ENCODE assay signal across 8 cellular contexts in the genomic region with DNA sequence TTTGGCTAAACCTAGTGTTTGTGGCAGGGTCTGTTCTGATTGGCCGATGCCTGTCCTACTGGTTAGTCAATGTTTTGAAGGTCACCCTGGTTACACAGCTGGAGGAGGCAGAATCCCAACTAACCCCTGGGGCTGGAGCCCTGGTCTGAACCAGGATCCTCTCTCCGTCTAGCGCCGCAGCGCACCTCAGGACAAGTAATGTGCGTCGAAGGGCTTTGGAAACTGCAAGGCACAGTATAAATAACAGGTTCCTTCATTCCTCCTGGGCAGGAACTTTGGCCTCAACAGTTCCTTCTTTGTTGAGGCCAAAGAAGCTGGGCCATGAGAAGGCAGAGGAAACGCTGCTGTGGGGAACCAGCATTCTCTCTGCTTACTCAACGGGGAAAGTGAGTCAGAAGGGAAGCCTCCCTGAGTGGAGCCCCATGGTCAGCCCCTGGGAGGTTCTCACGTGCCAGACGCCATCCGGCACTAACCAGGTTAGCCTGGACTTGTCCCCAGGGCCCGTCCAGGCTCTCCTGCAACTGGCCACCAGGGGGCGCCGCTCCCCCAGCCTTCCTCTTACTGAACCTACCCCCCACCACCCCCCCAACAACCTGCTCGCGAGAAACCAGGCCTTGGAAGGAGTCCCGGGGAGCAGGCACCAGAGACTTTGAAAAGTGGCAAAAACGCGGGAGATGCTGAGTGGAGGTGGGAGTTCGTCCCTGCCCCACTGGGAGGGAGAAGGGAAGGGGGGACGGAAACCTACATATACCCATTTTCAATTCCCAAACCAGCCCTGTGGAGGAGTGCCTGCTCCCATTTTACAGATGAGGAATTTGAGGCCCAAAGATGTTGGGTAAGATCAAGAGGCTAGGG. TPM values are rescaled to one million over a fixed set of nuclear protein-coding genes. Genes with fewer than 3 reads are reported as not detected.
A peak's percentile ranks its signal among the peaks of the same experiment; 100 is the strongest.
DNase-seq lines count a peak whose midpoint lies in the region; ATAC-seq and TF ChIP-seq lines count a peak whose summit lies in the region.

No MANE protein-coding gene starts in this region.

- peak; percentile 88 for DNase-seq in A673 (ENCODE audit: low spot score)
- peak; percentile 82 for DNase-seq in NCI-H2196 treated with DMSO at 0.1 percent for 48 hours (lab: John Stamatoyannopoulos, UW; ENCODE audit: unreplicated experiment)
- DNase-seq in activated CD4-positive, CD25-positive, alpha-beta regulatory T cell treated with anti-CD3 and anti-CD28 coated beads, Interleukin-2, amount 50 U/mL, for 16 hours (ENCODE audit: low read depth, low spot score): peak; percentile 80
- DNase-seq in caudate nucleus (lab: John Stamatoyannopoulos, UW): peak; percentile 39 to 93 (median 83)
- DNase-seq in kidney glomerular epithelial cell (lab: John Stamatoyannopoulos, UW): peak; percentile 87
- DNase-seq in stimulated activated CD4-positive, alpha-beta T cell treated with anti-CD3 and anti-CD28 coated beads, Interleukin-15, amount 100 ng/mL, for 48 hours (ENCODE audit: low read depth in 2 of 2): peak; percentile 93 to 95

- BruUV-seq in A673 (replicated peaks; lab: Mats Ljungman, UMichigan): no TSS peak

- intact Hi-C loops in A673 (cut with micrococcal nuclease; ENCODE audit: unreplicated experiment): loop anchor here (1.0 to 5.0 kb wide), 3 partner anchors 62 to 170 kb away; partner anchors contain the start of gene PDE6D

- H3K36me3 ChIP-seq in A673 (ENCODE audit: insufficient read depth, low read length, poor library complexity, severe bottlenecking): no peaks in the 10 kb centered on the region

- no peaks in the 10 kb centered on the region for H3K27me3 ChIP-seq in A673 (replicated peaks; ENCODE audit: insufficient read depth, low read depth, low read length, poor library complexity)

- TF ChIP-seq CTCF in A673 (conservative IDR thresholded peaks at IDR 0.05; ENCODE audit: low read depth, low read length): peak; percentile 97

- POLR2A ChIA-PET in A673 (lab: Charles Lee; ENCODE audit: low non-redundant PET): no interaction called here

- H3K4me1 ChIP-seq in A673 (ENCODE audit: insufficient read depth, low read length, poor library complexity, severe bottlenecking): peaks cover 27% of the 10 kb centered on the region

- no peak overlapping the region for H3K4me3 ChIP-seq in A673 (ENCODE audit: low read depth, low read length, poor library complexity, severe bottlenecking)

- H3K9me3 ChIP-seq in A673 (ENCODE audit: low read depth, low read length, poor library complexity, severe bottlenecking): no peaks in the 10 kb centered on the region

- peak; percentile 34 for ATAC-seq in GM18517 (IDR thresholded peaks at IDR 0.05; ENCODE audit: unreplicated experiment)
- ATAC-seq in HG03103 (IDR thresholded peaks at IDR 0.05; ENCODE audit: low read depth, unreplicated experiment): peak; percentile 30

- CTCF ChIA-PET in A673 (lab: Charles Lee): interaction anchor here (0.6 to 1.9 kb wide), 6 partner anchors 10 to 66 kb away, joined by 3 to 11 read pairs (median 6); no protein-coding TSS in a partner anchor

- no peak overlapping the region for H3K27ac ChIP-seq in A673 (ENCODE audit: low read depth, low read length, poor library complexity, severe bottlenecking)
- peak overlapping the region; percentile 100 for H3K27ac ChIP-seq in caudate nucleus (ENCODE audit: low read depth, low read length)

RNA-seq across cellular contexts. Expression of gene TEX44, which starts 19.8 kb away (rescaled TPM):
- total RNA-seq in A673 (2021): not detected in 2 replicates
